1 cellular context compared by ENCODE assay signal in the genomic region with DNA sequence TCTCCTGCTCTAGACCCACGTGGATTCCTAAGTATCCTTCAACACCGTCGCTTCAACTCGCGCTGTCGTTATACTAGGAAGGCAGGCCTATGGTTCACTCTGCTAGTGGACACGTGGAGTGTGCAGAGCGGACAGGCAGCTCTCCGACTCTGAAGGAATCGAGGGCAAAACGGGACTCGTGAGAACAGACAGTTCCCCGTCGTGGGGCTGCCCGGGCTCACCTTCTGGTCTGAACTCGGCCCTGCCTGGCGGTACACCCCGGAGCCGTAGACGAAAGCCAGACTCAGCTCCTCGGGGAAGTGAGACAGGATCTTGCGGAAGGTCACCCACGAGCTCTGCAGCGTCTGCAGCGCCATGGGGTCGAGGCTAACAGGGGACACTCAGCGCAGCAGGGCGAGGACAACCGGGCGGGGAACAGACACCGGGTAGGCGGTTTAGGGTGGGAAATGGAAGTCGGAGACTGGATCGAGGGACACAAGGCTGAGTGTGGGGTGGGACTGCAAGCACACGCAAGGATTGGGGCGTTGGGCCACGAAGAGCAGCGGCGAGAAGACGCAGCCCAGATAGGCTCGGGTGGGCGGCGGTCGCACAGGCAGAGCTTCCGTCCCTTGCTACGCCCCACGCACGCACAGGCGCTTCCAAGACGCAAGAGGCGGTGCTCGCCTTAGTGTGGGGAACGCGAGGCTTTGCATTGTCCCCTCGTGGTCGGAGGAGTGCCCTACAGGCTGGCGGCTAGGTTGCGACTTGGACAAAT.
TF ChIP-seq lines count a peak whose summit lies in the region.

A gene with protein sequence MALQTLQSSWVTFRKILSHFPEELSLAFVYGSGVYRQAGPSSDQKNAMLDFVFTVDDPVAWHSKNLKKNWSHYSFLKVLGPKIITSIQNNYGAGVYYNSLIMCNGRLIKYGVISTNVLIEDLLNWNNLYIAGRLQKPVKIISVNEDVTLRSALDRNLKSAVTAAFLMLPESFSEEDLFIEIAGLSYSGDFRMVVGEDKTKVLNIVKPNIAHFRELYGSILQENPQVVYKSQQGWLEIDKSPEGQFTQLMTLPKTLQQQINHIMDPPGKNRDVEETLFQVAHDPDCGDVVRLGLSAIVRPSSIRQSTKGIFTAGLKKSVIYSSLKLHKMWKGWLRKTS (minus strand): TSS at position 605 of the 754 bp plus-strand sequence. CDS start 249 bp downstream, at position 356.

TF ChIP-seq in K562, 482 proteins besides CTCF, POLR2A, EP300 and RAD21 (continued from another document and continues in another):
- TF ChIP-seq, protein P1, sequence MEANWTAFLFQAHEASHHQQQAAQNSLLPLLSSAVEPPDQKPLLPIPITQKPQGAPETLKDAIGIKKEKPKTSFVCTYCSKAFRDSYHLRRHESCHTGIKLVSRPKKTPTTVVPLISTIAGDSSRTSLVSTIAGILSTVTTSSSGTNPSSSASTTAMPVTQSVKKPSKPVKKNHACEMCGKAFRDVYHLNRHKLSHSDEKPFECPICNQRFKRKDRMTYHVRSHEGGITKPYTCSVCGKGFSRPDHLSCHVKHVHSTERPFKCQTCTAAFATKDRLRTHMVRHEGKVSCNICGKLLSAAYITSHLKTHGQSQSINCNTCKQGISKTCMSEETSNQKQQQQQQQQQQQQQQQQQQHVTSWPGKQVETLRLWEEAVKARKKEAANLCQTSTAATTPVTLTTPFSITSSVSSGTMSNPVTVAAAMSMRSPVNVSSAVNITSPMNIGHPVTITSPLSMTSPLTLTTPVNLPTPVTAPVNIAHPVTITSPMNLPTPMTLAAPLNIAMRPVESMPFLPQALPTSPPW (CRISPR knock-in tag; IDR thresholded peaks at IDR 0.05), result peak; percentile 51; the same call in 1 of the 2 replicates
- no peak; the same call in 1 of the 2 replicates for TF ChIP-seq ZNF41 (CRISPR knock-in tag; conservative IDR thresholded peaks at IDR 0.05)
- TF ChIP-seq, protein P2, sequence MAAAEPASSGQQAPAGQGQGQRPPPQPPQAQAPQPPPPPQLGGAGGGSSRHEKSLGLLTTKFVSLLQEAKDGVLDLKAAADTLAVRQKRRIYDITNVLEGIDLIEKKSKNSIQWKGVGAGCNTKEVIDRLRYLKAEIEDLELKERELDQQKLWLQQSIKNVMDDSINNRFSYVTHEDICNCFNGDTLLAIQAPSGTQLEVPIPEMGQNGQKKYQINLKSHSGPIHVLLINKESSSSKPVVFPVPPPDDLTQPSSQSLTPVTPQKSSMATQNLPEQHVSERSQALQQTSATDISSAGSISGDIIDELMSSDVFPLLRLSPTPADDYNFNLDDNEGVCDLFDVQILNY (CRISPR knock-in tag; IDR thresholded peaks at IDR 0.05), result no peak
- TF ChIP-seq, protein P3, sequence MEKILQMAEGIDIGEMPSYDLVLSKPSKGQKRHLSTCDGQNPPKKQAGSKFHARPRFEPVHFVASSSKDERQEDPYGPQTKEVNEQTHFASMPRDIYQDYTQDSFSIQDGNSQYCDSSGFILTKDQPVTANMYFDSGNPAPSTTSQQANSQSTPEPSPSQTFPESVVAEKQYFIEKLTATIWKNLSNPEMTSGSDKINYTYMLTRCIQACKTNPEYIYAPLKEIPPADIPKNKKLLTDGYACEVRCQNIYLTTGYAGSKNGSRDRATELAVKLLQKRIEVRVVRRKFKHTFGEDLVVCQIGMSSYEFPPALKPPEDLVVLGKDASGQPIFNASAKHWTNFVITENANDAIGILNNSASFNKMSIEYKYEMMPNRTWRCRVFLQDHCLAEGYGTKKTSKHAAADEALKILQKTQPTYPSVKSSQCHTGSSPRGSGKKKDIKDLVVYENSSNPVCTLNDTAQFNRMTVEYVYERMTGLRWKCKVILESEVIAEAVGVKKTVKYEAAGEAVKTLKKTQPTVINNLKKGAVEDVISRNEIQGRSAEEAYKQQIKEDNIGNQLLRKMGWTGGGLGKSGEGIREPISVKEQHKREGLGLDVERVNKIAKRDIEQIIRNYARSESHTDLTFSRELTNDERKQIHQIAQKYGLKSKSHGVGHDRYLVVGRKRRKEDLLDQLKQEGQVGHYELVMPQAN (IDR thresholded peaks at IDR 0.05; ENCODE audit: borderline replicate concordance), result peak; percentile 93; the same call in 1 of the 2 replicates
- TF ChIP-seq SAP30 (IDR thresholded peaks at IDR 0.05; ENCODE audit: borderline replicate concordance, insufficient read depth, low read depth, low read length, poor library complexity, severe bottlenecking), result peak; percentile 69
- TF ChIP-seq SP2 (IDR thresholded peaks at IDR 0.05; ENCODE audit: extremely low read depth, low read depth, low read length, poor library complexity, severe bottlenecking), result peak; percentile 70
- TF ChIP-seq, protein P4, sequence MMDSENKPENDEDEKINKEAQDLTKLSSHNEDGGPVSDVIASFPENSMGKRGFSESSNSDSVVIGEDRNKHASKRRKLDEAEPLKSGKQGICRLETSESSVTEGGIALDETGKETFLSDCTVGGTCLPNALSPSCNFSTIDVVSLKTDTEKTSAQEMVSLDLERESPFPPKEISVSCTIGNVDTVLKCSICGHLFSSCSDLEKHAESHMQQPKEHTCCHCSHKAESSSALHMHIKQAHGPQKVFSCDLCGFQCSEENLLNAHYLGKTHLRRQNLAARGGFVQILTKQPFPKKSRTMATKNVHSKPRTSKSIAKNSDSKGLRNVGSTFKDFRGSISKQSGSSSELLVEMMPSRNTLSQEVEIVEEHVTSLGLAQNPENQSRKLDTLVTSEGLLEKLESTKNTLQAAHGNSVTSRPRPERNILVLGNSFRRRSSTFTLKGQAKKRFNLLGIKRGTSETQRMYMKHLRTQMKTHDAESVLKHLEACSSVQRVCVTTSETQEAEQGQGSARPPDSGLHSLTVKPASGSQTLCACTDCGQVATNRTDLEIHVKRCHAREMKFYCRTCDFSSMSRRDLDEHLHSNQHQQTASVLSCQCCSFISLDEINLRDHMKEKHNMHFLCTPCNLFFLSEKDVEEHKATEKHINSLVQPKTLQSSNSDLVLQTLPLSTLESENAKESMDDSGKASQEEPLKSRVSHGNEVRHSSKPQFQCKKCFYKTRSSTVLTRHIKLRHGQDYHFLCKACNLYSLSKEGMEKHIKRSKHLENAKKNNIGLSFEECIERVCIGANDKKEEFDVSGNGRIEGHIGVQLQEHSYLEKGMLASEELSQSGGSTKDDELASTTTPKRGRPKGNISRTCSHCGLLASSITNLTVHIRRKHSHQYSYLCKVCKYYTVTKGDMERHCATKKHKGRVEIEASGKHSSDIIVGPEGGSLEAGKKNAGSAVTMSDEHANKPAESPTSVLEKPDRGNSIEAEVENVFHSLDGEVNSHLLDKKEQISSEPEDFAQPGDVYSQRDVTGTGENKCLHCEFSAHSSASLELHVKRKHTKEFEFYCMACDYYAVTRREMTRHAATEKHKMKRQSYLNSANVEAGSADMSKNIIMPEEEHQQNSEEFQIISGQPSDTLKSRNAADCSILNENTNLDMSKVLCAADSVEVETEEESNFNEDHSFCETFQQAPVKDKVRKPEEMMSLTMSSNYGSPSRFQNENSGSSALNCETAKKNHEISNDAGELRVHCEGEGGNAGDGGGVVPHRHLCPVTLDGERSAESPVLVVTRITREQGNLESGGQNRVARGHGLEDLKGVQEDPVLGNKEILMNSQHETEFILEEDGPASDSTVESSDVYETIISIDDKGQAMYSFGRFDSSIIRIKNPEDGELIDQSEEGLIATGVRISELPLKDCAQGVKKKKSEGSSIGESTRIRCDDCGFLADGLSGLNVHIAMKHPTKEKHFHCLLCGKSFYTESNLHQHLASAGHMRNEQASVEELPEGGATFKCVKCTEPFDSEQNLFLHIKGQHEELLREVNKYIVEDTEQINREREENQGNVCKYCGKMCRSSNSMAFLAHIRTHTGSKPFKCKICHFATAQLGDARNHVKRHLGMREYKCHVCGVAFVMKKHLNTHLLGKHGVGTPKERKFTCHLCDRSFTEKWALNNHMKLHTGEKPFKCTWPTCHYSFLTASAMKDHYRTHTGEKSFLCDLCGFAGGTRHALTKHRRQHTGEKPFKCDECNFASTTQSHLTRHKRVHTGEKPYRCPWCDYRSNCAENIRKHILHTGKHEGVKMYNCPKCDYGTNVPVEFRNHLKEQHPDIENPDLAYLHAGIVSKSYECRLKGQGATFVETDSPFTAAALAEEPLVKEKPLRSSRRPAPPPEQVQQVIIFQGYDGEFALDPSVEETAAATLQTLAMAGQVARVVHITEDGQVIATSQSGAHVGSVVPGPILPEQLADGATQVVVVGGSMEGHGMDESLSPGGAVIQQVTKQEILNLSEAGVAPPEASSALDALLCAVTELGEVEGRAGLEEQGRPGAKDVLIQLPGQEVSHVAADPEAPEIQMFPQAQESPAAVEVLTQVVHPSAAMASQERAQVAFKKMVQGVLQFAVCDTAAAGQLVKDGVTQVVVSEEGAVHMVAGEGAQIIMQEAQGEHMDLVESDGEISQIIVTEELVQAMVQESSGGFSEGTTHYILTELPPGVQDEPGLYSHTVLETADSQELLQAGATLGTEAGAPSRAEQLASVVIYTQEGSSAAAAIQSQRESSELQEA (IDR thresholded peaks at IDR 0.05; ENCODE audit: low read depth), result peak; percentile 66; the same call in 1 of the 2 replicates
- TF ChIP-seq NFRKB (IDR thresholded peaks at IDR 0.05; ENCODE audit: low read depth), result peak; percentile 60
- peak; percentile 85 for TF ChIP-seq HDAC2 (IDR thresholded peaks at IDR 0.05)
- no peak for TF ChIP-seq FOXM1 (IDR thresholded peaks at IDR 0.05; ENCODE audit: low read depth)
- TF ChIP-seq FOXM1 (CRISPR knock-in tag; IDR thresholded peaks at IDR 0.05; ENCODE audit: low read depth), result peak; percentile 89
- TF ChIP-seq, protein P5, sequence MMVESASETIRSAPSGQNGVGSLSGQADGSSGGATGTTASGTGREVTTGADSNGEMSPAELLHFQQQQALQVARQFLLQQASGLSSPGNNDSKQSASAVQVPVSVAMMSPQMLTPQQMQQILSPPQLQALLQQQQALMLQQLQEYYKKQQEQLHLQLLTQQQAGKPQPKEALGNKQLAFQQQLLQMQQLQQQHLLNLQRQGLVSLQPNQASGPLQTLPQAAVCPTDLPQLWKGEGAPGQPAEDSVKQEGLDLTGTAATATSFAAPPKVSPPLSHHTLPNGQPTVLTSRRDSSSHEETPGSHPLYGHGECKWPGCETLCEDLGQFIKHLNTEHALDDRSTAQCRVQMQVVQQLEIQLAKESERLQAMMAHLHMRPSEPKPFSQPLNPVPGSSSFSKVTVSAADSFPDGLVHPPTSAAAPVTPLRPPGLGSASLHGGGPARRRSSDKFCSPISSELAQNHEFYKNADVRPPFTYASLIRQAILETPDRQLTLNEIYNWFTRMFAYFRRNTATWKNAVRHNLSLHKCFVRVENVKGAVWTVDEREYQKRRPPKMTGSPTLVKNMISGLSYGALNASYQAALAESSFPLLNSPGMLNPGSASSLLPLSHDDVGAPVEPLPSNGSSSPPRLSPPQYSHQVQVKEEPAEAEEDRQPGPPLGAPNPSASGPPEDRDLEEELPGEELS (CRISPR knock-in tag; IDR thresholded peaks at IDR 0.05; ENCODE audit: borderline replicate concordance), result peak; percentile 64; the same call in 1 of the 2 replicates
- TF ChIP-seq, protein P6, sequence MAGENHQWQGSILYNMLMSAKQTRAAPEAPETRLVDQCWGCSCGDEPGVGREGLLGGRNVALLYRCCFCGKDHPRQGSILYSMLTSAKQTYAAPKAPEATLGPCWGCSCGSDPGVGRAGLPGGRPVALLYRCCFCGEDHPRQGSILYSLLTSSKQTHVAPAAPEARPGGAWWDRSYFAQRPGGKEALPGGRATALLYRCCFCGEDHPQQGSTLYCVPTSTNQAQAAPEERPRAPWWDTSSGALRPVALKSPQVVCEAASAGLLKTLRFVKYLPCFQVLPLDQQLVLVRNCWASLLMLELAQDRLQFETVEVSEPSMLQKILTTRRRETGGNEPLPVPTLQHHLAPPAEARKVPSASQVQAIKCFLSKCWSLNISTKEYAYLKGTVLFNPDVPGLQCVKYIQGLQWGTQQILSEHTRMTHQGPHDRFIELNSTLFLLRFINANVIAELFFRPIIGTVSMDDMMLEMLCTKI (IDR thresholded peaks at IDR 0.05; ENCODE audit: partially characterized antibody), result no peak
- TF ChIP-seq, protein P7, sequence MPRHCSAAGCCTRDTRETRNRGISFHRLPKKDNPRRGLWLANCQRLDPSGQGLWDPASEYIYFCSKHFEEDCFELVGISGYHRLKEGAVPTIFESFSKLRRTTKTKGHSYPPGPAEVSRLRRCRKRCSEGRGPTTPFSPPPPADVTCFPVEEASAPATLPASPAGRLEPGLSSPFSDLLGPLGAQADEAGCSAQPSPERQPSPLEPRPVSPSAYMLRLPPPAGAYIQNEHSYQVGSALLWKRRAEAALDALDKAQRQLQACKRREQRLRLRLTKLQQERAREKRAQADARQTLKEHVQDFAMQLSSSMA (CRISPR knock-in tag; IDR thresholded peaks at IDR 0.05), result peak; percentile 23; the same call in 1 of the 2 replicates
- TF ChIP-seq ELF4 (CRISPR knock-in tag; IDR thresholded peaks at IDR 0.05), result peak; percentile 73
- TF ChIP-seq EHMT2 (IDR thresholded peaks at IDR 0.05), result 0 out of 2 replicates have a peak, but pooled peaks have one; percentile 23
- TF ChIP-seq MAZ (CRISPR knock-in tag; conservative IDR thresholded peaks at IDR 0.05 in 1 of 2, IDR thresholded peaks at IDR 0.05 in 1 of 2), result peak; percentile 70 to 85; a peak in 3 of 4 replicates
- TF ChIP-seq KDM2B (CRISPR knock-in tag; IDR thresholded peaks at IDR 0.05), result peak; percentile 28; the same call in 1 of the 2 replicates
- peak; percentile 59 to 65; a peak in 3 of 4 replicates for TF ChIP-seq FOXK2 (conservative IDR thresholded peaks at IDR 0.05 in 1 of 2, IDR thresholded peaks at IDR 0.05 in 1 of 2; ENCODE audit: low read depth in 2 of 2)
- TF ChIP-seq CCNT2 (IDR thresholded peaks at IDR 0.05; ENCODE audit: borderline replicate concordance, extremely low read depth, insufficient read length, low read depth, low read length), result no peak
- TF ChIP-seq, protein P8, sequence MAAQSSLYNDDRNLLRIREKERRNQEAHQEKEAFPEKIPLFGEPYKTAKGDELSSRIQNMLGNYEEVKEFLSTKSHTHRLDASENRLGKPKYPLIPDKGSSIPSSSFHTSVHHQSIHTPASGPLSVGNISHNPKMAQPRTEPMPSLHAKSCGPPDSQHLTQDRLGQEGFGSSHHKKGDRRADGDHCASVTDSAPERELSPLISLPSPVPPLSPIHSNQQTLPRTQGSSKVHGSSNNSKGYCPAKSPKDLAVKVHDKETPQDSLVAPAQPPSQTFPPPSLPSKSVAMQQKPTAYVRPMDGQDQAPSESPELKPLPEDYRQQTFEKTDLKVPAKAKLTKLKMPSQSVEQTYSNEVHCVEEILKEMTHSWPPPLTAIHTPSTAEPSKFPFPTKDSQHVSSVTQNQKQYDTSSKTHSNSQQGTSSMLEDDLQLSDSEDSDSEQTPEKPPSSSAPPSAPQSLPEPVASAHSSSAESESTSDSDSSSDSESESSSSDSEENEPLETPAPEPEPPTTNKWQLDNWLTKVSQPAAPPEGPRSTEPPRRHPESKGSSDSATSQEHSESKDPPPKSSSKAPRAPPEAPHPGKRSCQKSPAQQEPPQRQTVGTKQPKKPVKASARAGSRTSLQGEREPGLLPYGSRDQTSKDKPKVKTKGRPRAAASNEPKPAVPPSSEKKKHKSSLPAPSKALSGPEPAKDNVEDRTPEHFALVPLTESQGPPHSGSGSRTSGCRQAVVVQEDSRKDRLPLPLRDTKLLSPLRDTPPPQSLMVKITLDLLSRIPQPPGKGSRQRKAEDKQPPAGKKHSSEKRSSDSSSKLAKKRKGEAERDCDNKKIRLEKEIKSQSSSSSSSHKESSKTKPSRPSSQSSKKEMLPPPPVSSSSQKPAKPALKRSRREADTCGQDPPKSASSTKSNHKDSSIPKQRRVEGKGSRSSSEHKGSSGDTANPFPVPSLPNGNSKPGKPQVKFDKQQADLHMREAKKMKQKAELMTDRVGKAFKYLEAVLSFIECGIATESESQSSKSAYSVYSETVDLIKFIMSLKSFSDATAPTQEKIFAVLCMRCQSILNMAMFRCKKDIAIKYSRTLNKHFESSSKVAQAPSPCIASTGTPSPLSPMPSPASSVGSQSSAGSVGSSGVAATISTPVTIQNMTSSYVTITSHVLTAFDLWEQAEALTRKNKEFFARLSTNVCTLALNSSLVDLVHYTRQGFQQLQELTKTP (IDR thresholded peaks at IDR 0.05; ENCODE audit: low read depth in 1 of 2, partially characterized antibody in 2 of 2), result peak in 1 of 2 experiments; percentile 36
- TF ChIP-seq RUNX1 (IDR thresholded peaks at IDR 0.05; ENCODE audit: low read depth), result 0 out of 2 replicates have a peak, but pooled peaks have one; percentile 34
- peak; percentile 60 for TF ChIP-seq TBP (optimal IDR thresholded peaks at IDR 0.05; ENCODE audit: low read depth, low read length)
- no peak for TF ChIP-seq ZNF668 (CRISPR knock-in tag; IDR thresholded peaks at IDR 0.05)
- TF ChIP-seq ETS2 (tag; IDR thresholded peaks at IDR 0.05; ENCODE audit: borderline replicate concordance, poor library complexity, severe bottlenecking), result no peak
